10 cellular contexts compared by ENCODE assay signal in the genomic region with DNA sequence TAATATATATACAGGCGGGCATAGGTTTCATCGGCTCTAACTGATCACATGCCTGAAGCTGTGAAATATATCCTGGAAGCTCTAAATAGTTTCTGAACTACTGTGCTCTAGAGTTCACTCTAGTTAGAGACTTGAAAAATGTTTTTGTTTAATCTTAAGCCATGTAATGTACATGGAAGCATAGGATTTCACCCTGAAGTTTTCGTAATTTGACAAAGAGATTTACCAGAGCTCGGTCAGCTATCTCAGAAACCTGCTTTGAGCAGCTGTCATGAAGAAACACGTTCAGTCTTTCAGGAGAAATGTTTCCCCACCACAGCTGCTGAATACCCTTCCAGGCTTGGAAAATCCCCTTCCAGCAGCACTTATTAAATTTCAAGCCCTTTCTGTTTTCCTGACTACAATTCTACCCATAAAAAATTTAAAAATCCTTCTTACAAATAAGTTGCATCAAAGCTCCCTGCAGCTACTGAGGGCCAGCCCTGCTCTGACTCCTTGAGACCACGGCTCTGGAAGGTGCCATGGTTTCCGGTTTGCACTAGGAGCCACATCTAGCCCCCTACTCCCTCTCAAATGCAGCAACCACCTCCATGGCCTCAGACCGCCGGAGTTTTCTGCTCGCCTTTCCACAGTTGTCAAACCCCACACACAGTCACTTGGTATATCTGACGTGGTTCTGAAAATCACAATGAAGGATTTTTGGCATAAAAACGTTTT. TPM values are rescaled to one million over a fixed set of nuclear protein-coding genes. Genes with fewer than 3 reads are reported as not detected.
A peak's percentile ranks its signal among the peaks of the same experiment; 100 is the strongest.
DNase-seq lines count a peak whose midpoint lies in the region; ATAC-seq and TF ChIP-seq lines count a peak whose summit lies in the region.
"Had no signal": no experiment of that assay in that cellular context is flagged by ENCODE, and none has a peak within 500 bp of the region (broad histone marks: within the 10 kb centered on the region; RNA-seq: fewer than 3 reads in every experiment).

No MANE protein-coding gene starts in this region.

- H3K9me3 ChIP-seq in heart right ventricle, result no peaks in the 10 kb centered on the region
- H3K9me3 ChIP-seq in transverse colon, result no peaks in the 10 kb centered on the region
- H3K9me3 ChIP-seq in neuronal stem cell (replicated peaks in 1 of 2; ENCODE audit: control insufficient read depth in 2 of 2, insufficient read depth in 1 of 2, low read depth in 1 of 2, low read length in 2 of 2), result no peaks in the 10 kb centered on the region
- H3K9me3 ChIP-seq: body of pancreas had no signal

- no peak overlapping the region for H2BK5ac ChIP-seq in neuronal stem cell (ENCODE audit: low read length)

- H3K9ac ChIP-seq in neuronal stem cell (ENCODE audit: low read depth, low read length, poor library complexity), result no peak overlapping the region

- DNase-seq in heart right ventricle (no peak), left cardiac atrium (no peak), mesothelial cell of epicardium (ENCODE audit: low spot score in 2 of 2, unreplicated experiment in 2 of 2) (no peak), transverse colon (no peak), neuronal stem cell (ENCODE audit: low spot score) (no peak), NCI-H2171 treated with DMSO at 0.1 percent for 48 hours (lab: John Stamatoyannopoulos, UW) (no peak)
- DNase-seq in activated naive CD4-positive, alpha-beta T cell treated with anti-CD3 and anti-CD28 coated beads, Interleukin-2, amount 50 U/mL, for 72 hours (ENCODE audit: low spot score in 2 of 2), result no peak
- DNase-seq in activated CD4-positive, CD25-positive, alpha-beta regulatory T cell (lab: John Stamatoyannopoulos, UW), result no peak
- DNase-seq: WERI-Rb-1 had no signal

- no peak for TF ChIP-seq EP300 in transverse colon (IDR thresholded peaks at IDR 0.05; ENCODE audit: low read depth)

- H3K79me1 ChIP-seq in neuronal stem cell (ENCODE audit: low read depth, low read length), result no peaks in the 10 kb centered on the region

- peaks cover 20% of the 10 kb centered on the region for H3K4me1 Mint-ChIP-seq in mesothelial cell of epicardium

- no peak overlapping the region for H3K23ac ChIP-seq in neuronal stem cell (ENCODE audit: low read depth, low read length, poor library complexity)

- H3K36me3 ChIP-seq in heart right ventricle (peaks cover 0 to 84% (median 0%) of the 10 kb centered on the region in 9 donors), transverse colon (peaks cover 0 to 6% (median under 1%) of the 10 kb centered on the region in 4 donors), neuronal stem cell (replicated peaks in 1 of 2; ENCODE audit: control insufficient read depth in 2 of 2, insufficient read depth in 2 of 2, low read length in 2 of 2) (peaks cover 14 to 56% of the 10 kb centered on the region in 2 donors)

- no peak overlapping the region for H3K14ac ChIP-seq in neuronal stem cell (ENCODE audit: low read length)

- H4K8ac ChIP-seq in neuronal stem cell (ENCODE audit: low read depth, low read length), result no peak overlapping the region

- H3K27me3 Mint-ChIP-seq in mesothelial cell of epicardium (ENCODE audit: low read depth), result no peaks in the 10 kb centered on the region

- no peak overlapping the region for H3K4me2 ChIP-seq in neuronal stem cell (ENCODE audit: insufficient read depth, low read length, poor library complexity, severe bottlenecking)

- no peak overlapping the region for H3K4ac ChIP-seq in neuronal stem cell (ENCODE audit: low read length)

- no peak overlapping the region for H3K18ac ChIP-seq in neuronal stem cell (ENCODE audit: low read length)

- H2BK120ac ChIP-seq in neuronal stem cell (ENCODE audit: low read depth, low read length), result no peak overlapping the region

- H3K4me1 ChIP-seq in heart right ventricle (peaks cover 0 to 44% (median 6%) of the 10 kb centered on the region in 9 donors), transverse colon (peaks cover 0 to 38% (median 23%) of the 10 kb centered on the region in 4 donors), neuronal stem cell (ENCODE audit: control insufficient read depth in 2 of 2, insufficient read depth in 1 of 2, low read depth in 1 of 2, low read length in 2 of 2) (peaks cover 10 to 18% of the 10 kb centered on the region in 2 donors)

- intact Hi-C loops in heart right ventricle (cut with DNase I) (no loop called here), left cardiac atrium (cut with DNase I) (no loop called here), transverse colon (cut with DNase I; ENCODE audit: low total_unique reads) (no loop called here)

- H3K27me3 ChIP-seq in heart right ventricle, result no peaks in the 10 kb centered on the region
- no peaks in the 10 kb centered on the region for H3K27me3 ChIP-seq in transverse colon
- no peaks in the 10 kb centered on the region for H3K27me3 ChIP-seq in neuronal stem cell (ENCODE audit: control insufficient read depth in 3 of 3, insufficient read depth in 3 of 3, low read depth in 1 of 3, low read length in 3 of 3)
- H3K27me3 ChIP-seq: body of pancreas had no signal

- no peaks in the 10 kb centered on the region for H3K9me3 Mint-ChIP-seq in activated naive CD4-positive, alpha-beta T cell treated with anti-CD3 and anti-CD28 coated beads, Interleukin-2, amount 50 U/mL, for 72 hours
- H3K9me3 Mint-ChIP-seq in mesothelial cell of epicardium, result no peaks in the 10 kb centered on the region

- TF ChIP-seq CTCF in heart right ventricle (IDR thresholded peaks at IDR 0.05) (no peak), mesothelial cell of epicardium (IDR thresholded peaks at IDR 0.05; ENCODE audit: unreplicated experiment) (no peak), transverse colon (IDR thresholded peaks at IDR 0.05) (no peak)

- H2BK15ac ChIP-seq in neuronal stem cell (ENCODE audit: low read length), result no peak overlapping the region

- H2BK12ac ChIP-seq in neuronal stem cell (ENCODE audit: low read length), result no peak overlapping the region

- H4K91ac ChIP-seq in neuronal stem cell (ENCODE audit: low read depth, low read length, poor library complexity), result no peak overlapping the region

- peaks cover 19 to 20% of the 10 kb centered on the region in 2 donors for H3K36me3 Mint-ChIP-seq in activated naive CD4-positive, alpha-beta T cell treated with anti-CD3 and anti-CD28 coated beads, Interleukin-2, amount 50 U/mL, for 72 hours
- H3K36me3 Mint-ChIP-seq in mesothelial cell of epicardium, result peaks cover 12% of the 10 kb centered on the region

- peak overlapping the region in 6 of 10 donors; percentile 31 to 44 (median 39) for H3K4me3 ChIP-seq in heart right ventricle
- H3K4me3 ChIP-seq in transverse colon, result no peak overlapping the region
- H3K4me3 ChIP-seq in neuronal stem cell (ENCODE audit: low read length in 2 of 2), result no peak overlapping the region
- H3K4me3 ChIP-seq: body of pancreas had no signal

- H2AFZ ChIP-seq in neuronal stem cell (ENCODE audit: low read length), result no peak overlapping the region

- ATAC-seq in heart right ventricle (no peak), left cardiac atrium (no peak)
- ATAC-seq in activated naive CD4-positive, alpha-beta T cell treated with anti-CD3 and anti-CD28 coated beads, Interleukin-2, amount 50 U/mL, for 72 hours, result no peak
- ATAC-seq: body of pancreas had no signal

- 79 to 81% methylated on average over 12 of the region's 12 CpGs for WGBS in heart right ventricle, 2 donors
- 78 to 82% methylated on average over 10 to 12 of the region's 12 CpGs for WGBS in transverse colon (ENCODE audit: low coverage in 1 of 2), 2 donors
- WGBS in neuronal stem cell (ENCODE audit: extremely low coverage in 2 of 2, insufficient read length in 2 of 2, insufficient replicate concordance in 1 of 2), 2 donors, result no CpG with 5 or more reads among the region's 12 CpGs

- in situ Hi-C loops in transverse colon (cut with MboI; ENCODE audit: low pct_ligation_motif_present in 1 of 4, low pct_unique_long_range_greater_than_20kb in 1 of 4, low sequenced_read_pairs in 3 of 4), result no loop called here

- H3K27ac ChIP-seq in heart right ventricle (peak overlapping the region in 6 of 10 donors; percentile 24 to 76 (median 55)), transverse colon (peak overlapping the region; percentile 58 to 79 (median 74)), neuronal stem cell (replicated peaks; ENCODE audit: low read length) (no peak overlapping the region)
- H3K27ac ChIP-seq: WERI-Rb-1 had no signal

- no peak overlapping the region for H2AK5ac ChIP-seq in neuronal stem cell (ENCODE audit: low read depth, low read length)

- H3K4me3 Mint-ChIP-seq in mesothelial cell of epicardium, result no peak overlapping the region

- TF ChIP-seq POLR2A in transverse colon (IDR thresholded peaks at IDR 0.05), result no peak

- peak overlapping the region; percentile 52 to 77 for H3K27ac Mint-ChIP-seq in activated naive CD4-positive, alpha-beta T cell treated with anti-CD3 and anti-CD28 coated beads, Interleukin-2, amount 50 U/mL, for 72 hours
- H3K27ac Mint-ChIP-seq in mesothelial cell of epicardium, result peak overlapping the region; percentile 54

RNA-seq across cellular contexts. Expression of gene P2RX4, which starts 29.9 kb away (rescaled TPM):
- total RNA-seq in heart right ventricle (10 to 100 TPM in 1 of 10 donors, 1 to 10 TPM in 9; 3.7 to 12.6 (median 5.5) TPM), left cardiac atrium (10 to 100 TPM; 10.1 to 11.7 TPM), mesothelial cell of epicardium (19.3 to 25.6 TPM (median 23.4 TPM) in 3 replicates), transverse colon (100 to 1,000 TPM; 103 to 435 (median 217) TPM)
- polyA plus RNA-seq in heart right ventricle, result 10 to 100 TPM in 1 of 2 donors, 1 to 10 TPM in 1; 4.4 to 10.6 TPM
- 10 to 100 TPM; 15.5 to 17.9 TPM for total RNA-seq in activated naive CD4-positive, alpha-beta T cell treated with anti-CD3 and anti-CD28 coated beads, Interleukin-2, amount 50 U/mL, for 72 hours
- polyA plus RNA-seq in neuronal stem cell (2013, experiment 1 of 2), result 9.9 TPM
- 10.7 TPM for polyA plus RNA-seq in neuronal stem cell (2013, experiment 2 of 2)

RNA-seq across cellular contexts. Expression of gene CAMKK2, which starts 56.6 kb away (rescaled TPM):
- total RNA-seq in heart right ventricle (10 to 100 TPM; 14.7 to 19.3 (median 16.1) TPM), left cardiac atrium (10 to 100 TPM; 22.0 to 23.1 TPM), mesothelial cell of epicardium (25.9 to 28.1 TPM (median 27.6 TPM) in 3 replicates), transverse colon (100 to 1,000 TPM in 1 of 4 donors, 10 to 100 TPM in 3; 17.5 to 155 (median 47.7) TPM)
- polyA plus RNA-seq in heart right ventricle, result 10 to 100 TPM; 10.8 to 11.8 TPM
- total RNA-seq in activated naive CD4-positive, alpha-beta T cell treated with anti-CD3 and anti-CD28 coated beads, Interleukin-2, amount 50 U/mL, for 72 hours, result 10 to 100 TPM; 15.0 to 27.7 TPM
- polyA plus RNA-seq in neuronal stem cell (2013, experiment 1 of 2), result 24.5 TPM
- polyA plus RNA-seq in neuronal stem cell (2013, experiment 2 of 2), result 24.3 TPM

Comparison
In these comparisons a context has a peak if more than half of its experiments do, and no peak if none do; other contexts are left out.
1. H3K4me3 ChIP-seq: peak in heart right ventricle (6 of 10); none in transverse colon (0 of 4) and neuronal stem cell (0 of 2).